Comparison of ENCODE assay signal across 18 cellular contexts in genomic region chr2:234848578-234848977, GRCh38.
"Had no signal": no experiment of that assay in that cellular context is flagged by ENCODE, and none has a peak within 500 bp of the region (broad histone marks: within the 10 kb centered on the region; RNA-seq: fewer than 3 reads in every experiment).

No MANE protein-coding gene starts in this region.

- H3K4me3 ChIP-seq: colonic mucosa, esophagus squamous epithelium, gastroesophageal sphincter, left ventricle myocardium inferior, lower lobe of right lung, sigmoid colon had no signal

- H3K4me1 Mint-ChIP-seq: immature natural killer cell had no signal

- H3K36me3 Mint-ChIP-seq: immature natural killer cell; memory B cell; natural killer cell treated with Interleukin-12 subunit alpha and Interleukin-12 subunit beta and Interleukin-15 and Interleukin-18, amount 100 ng/mL, for 72 hours had no signal

- H3K27ac ChIP-seq: colonic mucosa, esophagus squamous epithelium, gastroesophageal sphincter, left ventricle myocardium inferior, lower lobe of right lung, sigmoid colon had no signal

- H3K4me1 ChIP-seq: colonic mucosa, esophagus squamous epithelium, gastroesophageal sphincter, left ventricle myocardium inferior, lower lobe of right lung, sigmoid colon had no signal

- DNase-seq: colonic mucosa; dermis blood vessel endothelial cell; esophagus squamous epithelium; foreskin fibroblast; glutamatergic neuron; immature natural killer cell; left ventricle myocardium inferior; lower lobe of right lung; midbrain; posterior cingulate gyrus; sigmoid colon; small intestine; stimulated activated CD4-positive, alpha-beta T cell treated with anti-CD3 and anti-CD28 coated beads, Interleukin-2, amount 100 ng/mL, for 48 hours; stimulated activated naive CD4-positive, alpha-beta T cell treated with Interleukin-2 at 50 U/mL for 16 hours; trophoblast cell had no signal

- H3K9me3 Mint-ChIP-seq: immature natural killer cell; memory B cell; natural killer cell treated with Interleukin-12 subunit alpha and Interleukin-12 subunit beta and Interleukin-15 and Interleukin-18, amount 100 ng/mL, for 72 hours had no signal

- ATAC-seq: gastroesophageal sphincter; lower lobe of right lung; natural killer cell treated with Interleukin-12 subunit alpha and Interleukin-12 subunit beta and Interleukin-15 and Interleukin-18, amount 100 ng/mL, for 72 hours had no signal

- H3K4me3 Mint-ChIP-seq: immature natural killer cell; memory B cell; natural killer cell treated with Interleukin-12 subunit alpha and Interleukin-12 subunit beta and Interleukin-15 and Interleukin-18, amount 100 ng/mL, for 72 hours had no signal

- H3K9me3 ChIP-seq: colonic mucosa, esophagus squamous epithelium, gastroesophageal sphincter, left ventricle myocardium inferior, lower lobe of right lung, sigmoid colon had no signal

- H3K27me3 ChIP-seq: colonic mucosa, gastroesophageal sphincter, sigmoid colon had no signal

- H3K36me3 ChIP-seq: colonic mucosa, esophagus squamous epithelium, gastroesophageal sphincter, left ventricle myocardium inferior, lower lobe of right lung, sigmoid colon had no signal

- H3K27ac Mint-ChIP-seq: immature natural killer cell; memory B cell; natural killer cell treated with Interleukin-12 subunit alpha and Interleukin-12 subunit beta and Interleukin-15 and Interleukin-18, amount 100 ng/mL, for 72 hours had no signal
